ENCODE assay signal across 29 cellular contexts in the genomic region with DNA sequence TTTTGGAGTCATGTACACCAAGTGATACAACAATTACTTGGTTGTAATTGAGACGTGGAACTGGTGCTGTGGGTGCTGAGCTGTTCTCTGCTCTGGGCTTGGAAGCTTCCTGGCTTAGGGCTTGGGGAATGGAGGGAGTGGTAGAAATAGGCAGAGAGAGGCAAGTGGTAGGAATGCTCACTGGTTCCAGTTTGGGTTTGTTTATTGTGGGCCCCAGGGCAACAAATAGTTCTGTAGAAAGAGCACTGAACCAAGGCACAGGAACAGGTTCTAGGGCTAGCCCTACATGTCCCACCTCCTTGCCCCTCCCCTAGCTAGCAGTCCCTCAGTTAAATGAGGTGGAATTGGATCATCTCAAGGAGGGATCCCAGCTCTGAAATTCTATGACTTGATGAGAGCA.
"Had no signal": no experiment of that assay in that cellular context is flagged by ENCODE, and none has a peak within 500 bp of the region (broad histone marks: within the 10 kb centered on the region; RNA-seq: fewer than 3 reads in every experiment).

No MANE protein-coding gene starts in this region.

- H3K4me3 Mint-ChIP-seq: immature natural killer cell; naive thymus-derived CD8-positive, alpha-beta T cell; nephron; stimulated activated effector memory CD8-positive, alpha-beta T cell treated with anti-CD3 and anti-CD28 coated beads, Interleukin-12 subunit alpha, Interleukin-12 subunit beta, amount 100 ng/mL, for 72 hours; stimulated activated naive CD8-positive, alpha-beta T cell treated with anti-CD3 and anti-CD28 coated beads, Interleukin-15, amount 100 ng/mL, for 72 hours had no signal

- H3K27me3 ChIP-seq: pancreas, transverse colon, upper lobe of right lung had no signal

- H3K4me1 ChIP-seq: pancreas, spleen, upper lobe of right lung had no signal

- H3K4me1 Mint-ChIP-seq: immature natural killer cell; naive thymus-derived CD8-positive, alpha-beta T cell; stimulated activated effector memory CD8-positive, alpha-beta T cell treated with anti-CD3 and anti-CD28 coated beads, Interleukin-12 subunit alpha, Interleukin-12 subunit beta, amount 100 ng/mL, for 72 hours; stimulated activated naive CD8-positive, alpha-beta T cell treated with anti-CD3 and anti-CD28 coated beads, Interleukin-15, amount 100 ng/mL, for 72 hours had no signal

- ATAC-seq: heart left ventricle; left colon; mucosa of descending colon; naive thymus-derived CD8-positive, alpha-beta T cell; pancreas; right cardiac atrium; sciatic nerve; stimulated activated effector memory CD8-positive, alpha-beta T cell treated with anti-CD3 and anti-CD28 coated beads, Interleukin-12 subunit alpha, Interleukin-12 subunit beta, amount 100 ng/mL, for 72 hours; stimulated activated naive CD8-positive, alpha-beta T cell treated with anti-CD3 and anti-CD28 coated beads, Interleukin-15, amount 100 ng/mL, for 72 hours; upper lobe of right lung had no signal

- H3K9me3 Mint-ChIP-seq: immature natural killer cell; naive thymus-derived CD8-positive, alpha-beta T cell; nephron; stimulated activated effector memory CD8-positive, alpha-beta T cell treated with anti-CD3 and anti-CD28 coated beads, Interleukin-12 subunit alpha, Interleukin-12 subunit beta, amount 100 ng/mL, for 72 hours; stimulated activated naive CD8-positive, alpha-beta T cell treated with anti-CD3 and anti-CD28 coated beads, Interleukin-15, amount 100 ng/mL, for 72 hours had no signal

- H3K27ac ChIP-seq: left ventricle myocardium inferior, pancreas, prostate gland, spleen, upper lobe of right lung had no signal

- FAIRE-seq: islet of Langerhans, kidney, pancreas, small intestine, urothelium cell line had no signal

- H3K4me3 ChIP-seq: heart left ventricle, left ventricle myocardium inferior, lung, mucosa of descending colon, pancreas, prostate gland, spleen, transverse colon, upper lobe of right lung had no signal

- H3K9me3 ChIP-seq: heart left ventricle, left ventricle myocardium inferior, mucosa of descending colon, pancreas, prostate gland, spleen, transverse colon, upper lobe of right lung had no signal

- H3K36me3 Mint-ChIP-seq: immature natural killer cell; naive thymus-derived CD8-positive, alpha-beta T cell; stimulated activated effector memory CD8-positive, alpha-beta T cell treated with anti-CD3 and anti-CD28 coated beads, Interleukin-12 subunit alpha, Interleukin-12 subunit beta, amount 100 ng/mL, for 72 hours had no signal

- H3K27ac Mint-ChIP-seq: immature natural killer cell; naive thymus-derived CD8-positive, alpha-beta T cell; stimulated activated effector memory CD8-positive, alpha-beta T cell treated with anti-CD3 and anti-CD28 coated beads, Interleukin-12 subunit alpha, Interleukin-12 subunit beta, amount 100 ng/mL, for 72 hours; stimulated activated naive CD8-positive, alpha-beta T cell treated with anti-CD3 and anti-CD28 coated beads, Interleukin-15, amount 100 ng/mL, for 72 hours had no signal

- H3K36me3 ChIP-seq: heart left ventricle, left ventricle myocardium inferior, pancreas, prostate gland, spleen, transverse colon, upper lobe of right lung had no signal

- DNase-seq: heart left ventricle; hypothalamus; immature natural killer cell; kidney; left colon; left ventricle myocardium inferior; midbrain; mucosa of descending colon; naive thymus-derived CD8-positive, alpha-beta T cell; nucleus accumbens; pancreas; posterior cingulate gyrus; retina; right cardiac atrium; small intestine; spleen; stimulated activated CD4-positive, alpha-beta T cell treated with anti-CD3 and anti-CD28 coated beads, Interleukin-4, amount 100 ng/mL, for 24 hours; stimulated activated naive CD4-positive, alpha-beta T cell treated with Interleukin-2 at 50 U/mL for 16 hours; stimulated activated naive CD8-positive, alpha-beta T cell treated with anti-CD3 and anti-CD28 coated beads, Interleukin-15, amount 100 ng/mL, for 72 hours; substantia nigra; transverse colon; upper lobe of right lung had no signal
